In genomic region chr14:94389731-94390371, GRCh38 we compare ENCODE assay signal across 2 cellular contexts.
TF ChIP-seq lines count a peak whose summit lies in the region.

No MANE protein-coding gene starts in this region.

TF ChIP-seq in A549, 52 proteins besides CTCF, POLR2A, EP300 and RAD21:
- no peak for TF ChIP-seq HOXB5 (CRISPR knock-in tag; IDR thresholded peaks at IDR 0.05)
- TF ChIP-seq CHD4 (IDR thresholded peaks at IDR 0.05; ENCODE audit: borderline replicate concordance): no peak
- peak; percentile 51; the same call in 1 of the 2 replicates for TF ChIP-seq KDM1A (IDR thresholded peaks at IDR 0.05; ENCODE audit: low read depth)
- no peak for TF ChIP-seq HDAC2 (IDR thresholded peaks at IDR 0.05)
- TF ChIP-seq BCL3 (IDR thresholded peaks at IDR 0.05): no peak
- TF ChIP-seq SMC3 (IDR thresholded peaks at IDR 0.05): no peak
- TF ChIP-seq RCOR1 (IDR thresholded peaks at IDR 0.05; ENCODE audit: low read depth, low read length): no peak
- no peak for TF ChIP-seq RNF2 (IDR thresholded peaks at IDR 0.05; ENCODE audit: borderline replicate concordance, low read depth)

TF ChIP-seq in IMR-90, 13 proteins besides CTCF, POLR2A, EP300 and RAD21:
- TF ChIP-seq MAZ (IDR thresholded peaks at IDR 0.05; ENCODE audit: borderline replicate concordance, low read depth, low read length): no peak
- no peak for TF ChIP-seq MAFK (IDR thresholded peaks at IDR 0.05; ENCODE audit: low read depth, low read length)
- TF ChIP-seq RCOR1 (IDR thresholded peaks at IDR 0.05; ENCODE audit: insufficient replicate concordance, low read length): no peak
- TF ChIP-seq MXI1 (IDR thresholded peaks at IDR 0.05; ENCODE audit: borderline replicate concordance, low read depth, low read length): no peak
- TF ChIP-seq NFE2L2 (IDR thresholded peaks at IDR 0.05; ENCODE audit: low read depth, low read length): no peak
- TF ChIP-seq, protein P1, sequence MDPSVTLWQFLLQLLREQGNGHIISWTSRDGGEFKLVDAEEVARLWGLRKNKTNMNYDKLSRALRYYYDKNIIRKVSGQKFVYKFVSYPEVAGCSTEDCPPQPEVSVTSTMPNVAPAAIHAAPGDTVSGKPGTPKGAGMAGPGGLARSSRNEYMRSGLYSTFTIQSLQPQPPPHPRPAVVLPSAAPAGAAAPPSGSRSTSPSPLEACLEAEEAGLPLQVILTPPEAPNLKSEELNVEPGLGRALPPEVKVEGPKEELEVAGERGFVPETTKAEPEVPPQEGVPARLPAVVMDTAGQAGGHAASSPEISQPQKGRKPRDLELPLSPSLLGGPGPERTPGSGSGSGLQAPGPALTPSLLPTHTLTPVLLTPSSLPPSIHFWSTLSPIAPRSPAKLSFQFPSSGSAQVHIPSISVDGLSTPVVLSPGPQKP (IDR thresholded peaks at IDR 0.05; ENCODE audit: borderline replicate concordance, low read depth, low read length): no peak
- no peak for TF ChIP-seq SMC3 (IDR thresholded peaks at IDR 0.05; ENCODE audit: low read depth, low read length)
- TF ChIP-seq, protein P2, sequence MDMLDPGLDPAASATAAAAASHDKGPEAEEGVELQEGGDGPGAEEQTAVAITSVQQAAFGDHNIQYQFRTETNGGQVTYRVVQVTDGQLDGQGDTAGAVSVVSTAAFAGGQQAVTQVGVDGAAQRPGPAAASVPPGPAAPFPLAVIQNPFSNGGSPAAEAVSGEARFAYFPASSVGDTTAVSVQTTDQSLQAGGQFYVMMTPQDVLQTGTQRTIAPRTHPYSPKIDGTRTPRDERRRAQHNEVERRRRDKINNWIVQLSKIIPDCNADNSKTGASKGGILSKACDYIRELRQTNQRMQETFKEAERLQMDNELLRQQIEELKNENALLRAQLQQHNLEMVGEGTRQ (IDR thresholded peaks at IDR 0.05; ENCODE audit: low read depth, low read length): no peak
- no peak for TF ChIP-seq BHLHE40 (IDR thresholded peaks at IDR 0.05; ENCODE audit: low read depth, low read length)
- TF ChIP-seq CHD1 (IDR thresholded peaks at IDR 0.05; ENCODE audit: low read depth, low read length): no peak
- no peak for TF ChIP-seq CEBPB (IDR thresholded peaks at IDR 0.05; ENCODE audit: low read depth, low read length)
- TF ChIP-seq FOS (IDR thresholded peaks at IDR 0.05; ENCODE audit: low read depth, low read length): no peak
TF ChIP-seq in IMR-90: peak in this region for 0.
